In genomic region chr6:79984261-79984660, GRCh38 we compare ENCODE assay signal across 10 cellular contexts. TPM values are rescaled to one million over a fixed set of nuclear protein-coding genes. Genes with fewer than 3 reads are reported as not detected.
DNase-seq lines count a peak whose midpoint lies in the region; TF ChIP-seq lines count a peak whose summit lies in the region.
"Had no signal": no experiment of that assay in that cellular context is flagged by ENCODE, and none has a peak within 500 bp of the region (broad histone marks: within the 10 kb centered on the region; RNA-seq: fewer than 3 reads in every experiment).

No MANE protein-coding gene starts in this region.

- no peaks in the 10 kb centered on the region for H3K36me3 ChIP-seq in breast epithelium

- no peak overlapping the region for H3K27ac Mint-ChIP-seq in MCF 10A (ENCODE audit: low read depth, unreplicated experiment)
- no peak overlapping the region for H3K27ac Mint-ChIP-seq in osteocyte (ENCODE audit: unreplicated experiment)

- POLR2A ChIA-PET in MCF 10A (lab: Yijun Ruan, JAX): interaction anchor here (0.9 kb wide), 2 partner anchors 18 to 38 kb away, joined by 3 to 4 read pairs; no protein-coding TSS in a partner anchor

- no peaks in the 10 kb centered on the region for H3K27me3 ChIP-seq in breast epithelium

- no peak overlapping the region for H3K27ac ChIP-seq in breast epithelium
- H3K27ac ChIP-seq: HL-60 had no signal

- BruUV-seq in MCF 10A (replicated peaks; lab: Mats Ljungman, UMichigan): no TSS peak

- H3K4me1 Mint-ChIP-seq in MCF 10A (ENCODE audit: insufficient read depth, unreplicated experiment) (no peaks in the 10 kb centered on the region), osteocyte (ENCODE audit: unreplicated experiment) (no peaks in the 10 kb centered on the region)

- no peak for TF ChIP-seq POLR2A in breast epithelium (IDR thresholded peaks at IDR 0.05)

- DNase-seq in MCF 10A (ENCODE audit: unreplicated experiment) (peak; percentile 26), breast epithelium (ENCODE audit: low spot score in 2 of 2) (no peak), HT1080 (ENCODE audit: low read depth) (peak; percentile 32), cerebellar cortex (ENCODE audit: low spot score) (peak; percentile 27), epidermal melanocyte (ENCODE audit: insufficient read length, low spot score) (no peak), osteocyte (ENCODE audit: extremely low spot score, unreplicated experiment) (no peak), occipital lobe (lab: John Stamatoyannopoulos, UW) (no peak)
- no peak for DNase-seq in activated CD4-positive, alpha-beta T cell treated with anti-CD3 and anti-CD28 coated beads, Interleukin-2, amount 50 U/mL, for 48 hours

- H3K9me3 ChIP-seq in breast epithelium: no peaks in the 10 kb centered on the region

- H3K36me3 Mint-ChIP-seq in MCF 10A (ENCODE audit: insufficient read depth, unreplicated experiment): no peaks in the 10 kb centered on the region
- H3K36me3 Mint-ChIP-seq in osteocyte (ENCODE audit: unreplicated experiment): no peaks in the 10 kb centered on the region
- H3K36me3 Mint-ChIP-seq: CD8-positive, alpha-beta memory T cell had no signal

- H3K4me3 Mint-ChIP-seq in MCF 10A (ENCODE audit: unreplicated experiment) (no peak overlapping the region), osteocyte (ENCODE audit: unreplicated experiment) (no peak overlapping the region)
- H3K4me3 Mint-ChIP-seq: CD8-positive, alpha-beta memory T cell had no signal

- no peak overlapping the region for H3K4me3 ChIP-seq in breast epithelium

- no peaks in the 10 kb centered on the region for H3K27me3 Mint-ChIP-seq in MCF 10A (ENCODE audit: insufficient read depth, unreplicated experiment)
- H3K27me3 Mint-ChIP-seq in osteocyte (ENCODE audit: unreplicated experiment): peaks cover 37% of the 10 kb centered on the region
- H3K27me3 Mint-ChIP-seq: CD8-positive, alpha-beta memory T cell had no signal

- no peaks in the 10 kb centered on the region for H3K9me3 Mint-ChIP-seq in MCF 10A (ENCODE audit: unreplicated experiment)
- H3K9me3 Mint-ChIP-seq in osteocyte (ENCODE audit: unreplicated experiment): no peaks in the 10 kb centered on the region
- H3K9me3 Mint-ChIP-seq: CD8-positive, alpha-beta memory T cell had no signal

- intact Hi-C loops in MCF 10A (cut with micrococcal nuclease) (loop anchor here (1.0 kb wide), 1 partner anchor 35 kb away; no protein-coding TSS in a partner anchor), breast epithelium (cut with DNase I; ENCODE audit: low total_unique reads) (loop anchor here (5.0 kb wide), 1 partner anchor 183 kb away; no protein-coding TSS in a partner anchor)

- TF ChIP-seq CTCF in MCF 10A (IDR thresholded peaks at IDR 0.05; ENCODE audit: unreplicated experiment) (no peak), breast epithelium (IDR thresholded peaks at IDR 0.05) (no peak), osteocyte (IDR thresholded peaks at IDR 0.05) (no peak)

- H3K4me1 ChIP-seq in breast epithelium: no peaks in the 10 kb centered on the region

- CTCF ChIA-PET in MCF 10A (lab: Yijun Ruan, JAX): interaction anchor here (0.7 to 4.4 kb wide), 5 partner anchors 35 to 206 kb away, joined by 3 to 15 read pairs (median 4); no protein-coding TSS in a partner anchor

RNA-seq across cellular contexts. Expression of gene TTK, which starts 20.2 kb away (rescaled TPM):
- total RNA-seq in MCF 10A (2022) (11.9 and 19.1 TPM in 2 replicates), breast epithelium (1 to 10 TPM in 2 of 3 donors, under 1 TPM in 1; 0.66 to 1.9 (median 1.5) TPM), osteocyte (4.3 and 4.5 TPM in 2 replicates), occipital lobe (4.2 TPM)
- 48.7 and 50.8 TPM in 2 replicates for total RNA-seq in HT1080 (2014; rRNA removed; shearing (Covaris generic))
- polyA plus RNA-seq in HT1080 (2015; cell fraction: cytosol; rRNA removed): 32.1 and 39.3 TPM in 2 replicates
- polyA plus RNA-seq in HT1080 (2015; cell fraction: nucleus; rRNA removed): 96.6 and 106 TPM in 2 replicates

RNA-seq across cellular contexts. Expression of gene ELOVL4, which starts 36.9 kb away (rescaled TPM):
- total RNA-seq in MCF 10A (2022) (6.2 and 9.6 TPM in 2 replicates), breast epithelium (1 to 10 TPM in 2 of 3 donors, under 1 TPM in 1; 0.64 to 1.9 (median 1.3) TPM), osteocyte (4.8 and 6.0 TPM in 2 replicates), occipital lobe (45.1 TPM)
- total RNA-seq in HT1080 (2014; rRNA removed; shearing (Covaris generic)): 0.47 and 0.66 TPM in 2 replicates
- polyA plus RNA-seq in HT1080 (2015; cell fraction: cytosol; rRNA removed): 1.8 and 2.3 TPM in 2 replicates
- 2.3 and 2.7 TPM in 2 replicates for polyA plus RNA-seq in HT1080 (2015; cell fraction: nucleus; rRNA removed)

Comparison
In these comparisons a context has a peak if more than half of its experiments do, and no peak if none do; other contexts are left out.
1. DNase-seq: peak in MCF 10A (single experiment), HT1080 (single experiment) and cerebellar cortex (single experiment); none in breast epithelium (0 of 2), epidermal melanocyte (single experiment), osteocyte (single experiment), activated CD4-positive, alpha-beta T cell treated with anti-CD3 and anti-CD28 coated beads, Interleukin-2, amount 50 U/mL, for 48 hours (0 of 2) and occipital lobe (single experiment).